Comparison of ENCODE assay signal across 2 cellular contexts in genomic region chr16:4360538-4361021, GRCh38.
A peak's percentile ranks its signal among the peaks of the same experiment; 100 is the strongest.
TF ChIP-seq lines count a peak whose summit lies in the region.

No MANE protein-coding gene starts in this region.

TF ChIP-seq in HCT116, 20 proteins besides CTCF, POLR2A, EP300 and RAD21:
- TF ChIP-seq REST (IDR thresholded peaks at IDR 0.05; ENCODE audit: low read depth) (no peak), JUND (IDR thresholded peaks at IDR 0.05) (no peak), EZH2phosphoT487 (IDR thresholded peaks at IDR 0.05; ENCODE audit: borderline replicate concordance) (no peak), ZFX (IDR thresholded peaks at IDR 0.05) (no peak), SRF (IDR thresholded peaks at IDR 0.05; ENCODE audit: low read depth) (no peak), YY1 (IDR thresholded peaks at IDR 0.05; ENCODE audit: extremely low read depth, insufficient replicate concordance, low read depth, low read length) (no peak), TCF7L2 (IDR thresholded peaks at IDR 0.05; ENCODE audit: borderline replicate concordance, extremely low read depth, insufficient read depth, insufficient read length) (no peak), MAX (IDR thresholded peaks at IDR 0.05) (no peak), ZNF274 (IDR thresholded peaks at IDR 0.05; ENCODE audit: low read depth, low read length) (no peak), SP1 (IDR thresholded peaks at IDR 0.05; ENCODE audit: low read depth) (no peak), FOSL1 (IDR thresholded peaks at IDR 0.05; ENCODE audit: low read depth) (no peak), ATF3 (IDR thresholded peaks at IDR 0.05) (no peak), EZH2 (IDR thresholded peaks at IDR 0.05) (no peak), POLR2AphosphoS5 (IDR thresholded peaks at IDR 0.05; ENCODE audit: low read depth, low read length) (no peak), CEBPB (IDR thresholded peaks at IDR 0.05; ENCODE audit: low read depth) (no peak), SIN3A (IDR thresholded peaks at IDR 0.05; ENCODE audit: low read depth) (no peak), ELF1 (IDR thresholded peaks at IDR 0.05; ENCODE audit: borderline replicate concordance, low read depth) (no peak), ZBTB33 (IDR thresholded peaks at IDR 0.05; ENCODE audit: extremely low read depth, insufficient replicate concordance, low read length) (no peak)

TF ChIP-seq in HepG2, 621 proteins besides CTCF, POLR2A, EP300 and RAD21:
- no peak for TF ChIP-seq SOX5 (CRISPR knock-in tag; IDR thresholded peaks at IDR 0.05; ENCODE audit: borderline replicate concordance)
- TF ChIP-seq ZNF781 (CRISPR knock-in tag; IDR thresholded peaks at IDR 0.05; ENCODE audit: borderline replicate concordance, not compliant biosample characterization), result no peak
- no peak for TF ChIP-seq ZFP41 (CRISPR knock-in tag; IDR thresholded peaks at IDR 0.05; ENCODE audit: borderline replicate concordance)
- TF ChIP-seq SRF (IDR thresholded peaks at IDR 0.05; ENCODE audit: low read depth, low read length), result no peak
- 0 out of 2 replicates have a peak, but pooled peaks have one; percentile 29 for TF ChIP-seq ZSCAN25 (CRISPR knock-in tag; IDR thresholded peaks at IDR 0.05)
- TF ChIP-seq LBX2 (CRISPR knock-in tag; IDR thresholded peaks at IDR 0.05; ENCODE audit: borderline replicate concordance), result no peak
- TF ChIP-seq JUNB (CRISPR knock-in tag; IDR thresholded peaks at IDR 0.05; ENCODE audit: borderline replicate concordance), result no peak
- 0 out of 2 replicates have a peak, but pooled peaks have one; percentile 9 for TF ChIP-seq RXRA (CRISPR knock-in tag; IDR thresholded peaks at IDR 0.05)
- TF ChIP-seq TGIF2 (CRISPR knock-in tag; IDR thresholded peaks at IDR 0.05), result no peak
- peak; percentile 98 for TF ChIP-seq ZBTB3 (CRISPR knock-in tag; IDR thresholded peaks at IDR 0.05; ENCODE audit: borderline replicate concordance, low read depth)
- no peak for TF ChIP-seq ZNF510 (CRISPR knock-in tag; IDR thresholded peaks at IDR 0.05; ENCODE audit: low read depth)
- TF ChIP-seq RFXANK (CRISPR knock-in tag; IDR thresholded peaks at IDR 0.05), result no peak
- no peak for TF ChIP-seq TRIM24 (CRISPR knock-in tag; IDR thresholded peaks at IDR 0.05)
- peak; percentile 27; the same call in 1 of the 2 replicates for TF ChIP-seq ZNF687 (CRISPR knock-in tag; IDR thresholded peaks at IDR 0.05)
- no peak for TF ChIP-seq HMGXB3 (CRISPR knock-in tag; IDR thresholded peaks at IDR 0.05; ENCODE audit: borderline replicate concordance)
- TF ChIP-seq NFKBIZ (CRISPR knock-in tag; IDR thresholded peaks at IDR 0.05), result no peak
- TF ChIP-seq FOXO1 (CRISPR knock-in tag; IDR thresholded peaks at IDR 0.05), result no peak
